Comparison of ENCODE assay signal across 17 cellular contexts in the genomic region with DNA sequence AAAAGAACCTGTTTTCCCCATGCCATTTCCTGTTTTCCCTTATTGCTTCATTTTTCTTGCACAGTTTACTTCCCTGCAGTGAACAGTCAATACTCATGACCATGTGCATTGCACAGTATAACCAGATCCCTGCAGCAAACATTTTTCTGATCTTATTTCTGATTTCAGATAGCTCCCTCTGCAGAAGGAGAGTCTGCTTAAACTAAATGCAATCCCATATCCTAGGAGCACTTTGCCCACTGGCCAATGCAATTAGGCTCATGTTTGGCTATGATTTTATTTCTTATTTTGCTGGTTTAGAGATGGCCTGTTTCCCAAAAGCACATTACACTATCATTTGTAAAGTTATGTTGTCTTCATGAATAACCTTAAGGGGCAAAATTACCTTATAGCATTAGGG.
DNase-seq lines count a peak whose midpoint lies in the region; ATAC-seq and TF ChIP-seq lines count a peak whose summit lies in the region.
"Had no signal": no experiment of that assay in that cellular context is flagged by ENCODE, and none has a peak within 500 bp of the region (broad histone marks: within the 10 kb centered on the region; RNA-seq: fewer than 3 reads in every experiment).

No MANE protein-coding gene starts in this region.

- H3K27ac ChIP-seq in cardiac muscle cell: peak overlapping the region; percentile 78
- no peak overlapping the region for H3K27ac ChIP-seq in heart left ventricle
- H3K27ac ChIP-seq in adrenal gland: no peak overlapping the region
- H3K27ac ChIP-seq: A549, GM23248 had no signal

- no peaks in the 10 kb centered on the region for H3K27me3 Mint-ChIP-seq in memory B cell
- H3K27me3 Mint-ChIP-seq: IgD-negative memory B cell had no signal

- peak overlapping the region; percentile 58 for H3K27ac Mint-ChIP-seq in memory B cell

- no peak for TF ChIP-seq POLR2A in heart left ventricle (IDR thresholded peaks at IDR 0.05)
- no peak for TF ChIP-seq POLR2A in adrenal gland (IDR thresholded peaks at IDR 0.05)

- H3K9me3 ChIP-seq in cardiac muscle cell (ENCODE audit: low read depth) (no peaks in the 10 kb centered on the region), heart left ventricle (no peaks in the 10 kb centered on the region), adrenal gland (replicated peaks in 1 of 3) (no peaks in the 10 kb centered on the region)
- H3K9me3 ChIP-seq: A549 had no signal

- H3K4me1 ChIP-seq in cardiac muscle cell (ENCODE audit: low read depth): peaks cover 23% of the 10 kb centered on the region
- peaks cover 0 to 71% (median 5%) of the 10 kb centered on the region in 12 donors for H3K4me1 ChIP-seq in heart left ventricle
- peaks cover 0 to 6% of the 10 kb centered on the region in 2 donors for H3K4me1 ChIP-seq in adrenal gland (replicated peaks in 1 of 2)

- DNase-seq in cardiac muscle cell (ENCODE audit: low read depth in 1 of 2, low spot score in 1 of 2) (no peak), heart left ventricle (no peak), memory B cell (ENCODE audit: low spot score in 2 of 2) (no peak), cerebellum (ENCODE audit: low spot score) (no peak), Kasumi-1 (lab: John Stamatoyannopoulos, UW) (no peak), adrenal gland (no peak)
- DNase-seq: DMS79, GM23248, NCI-H1436 treated with DMSO at 0.1 percent for 48 hours, NCI-H2081 treated with DMSO at 0.1 percent for 48 hours, NCI-H226, NCI-H526 treated with DMSO at 0.1 percent for 48 hours, PC-3 had no signal

- H3K4me1 Mint-ChIP-seq in memory B cell: peaks cover 32% of the 10 kb centered on the region

- no peak overlapping the region for H3K4me3 Mint-ChIP-seq in memory B cell
- H3K4me3 Mint-ChIP-seq: CD14-positive monocyte, IgD-negative memory B cell had no signal

- intact Hi-C loops in heart left ventricle (cut with DNase I) (no loop called here), adrenal gland (cut with DNase I) (no loop called here)

- H3K36me3 ChIP-seq in cardiac muscle cell (no peaks in the 10 kb centered on the region), heart left ventricle (no peaks in the 10 kb centered on the region), adrenal gland (replicated peaks in 1 of 2) (no peaks in the 10 kb centered on the region)

- H3K4me3 ChIP-seq in cardiac muscle cell (no peak overlapping the region), heart left ventricle (no peak overlapping the region), adrenal gland (no peak overlapping the region)
- H3K4me3 ChIP-seq: A549, GM23248 had no signal

- ATAC-seq in heart left ventricle (no peak), SK-N-SH treated with all-trans-retinoic acid at 6 μM for 48 hours (peak; percentile 67), memory B cell (ENCODE audit: low read depth) (no peak)
- ATAC-seq: A549, PC-3 had no signal

- no peaks in the 10 kb centered on the region for H3K27me3 ChIP-seq in cardiac muscle cell
- no peaks in the 10 kb centered on the region for H3K27me3 ChIP-seq in heart left ventricle
- H3K27me3 ChIP-seq in adrenal gland: no peaks in the 10 kb centered on the region

- H3K9me3 Mint-ChIP-seq in memory B cell: no peaks in the 10 kb centered on the region

- TF ChIP-seq CTCF in cardiac muscle cell (IDR thresholded peaks at IDR 0.05; ENCODE audit: low read depth, low read length) (no peak), heart left ventricle (IDR thresholded peaks at IDR 0.05) (no peak), adrenal gland (IDR thresholded peaks at IDR 0.05) (no peak)

- H3K36me3 Mint-ChIP-seq in memory B cell: no peaks in the 10 kb centered on the region

TF ChIP-seq in SK-N-SH treated with all-trans-retinoic acid at 6 μM for 48 hours, 23 proteins besides CTCF, POLR2A, EP300 and RAD21:
- TF ChIP-seq, protein P1, sequence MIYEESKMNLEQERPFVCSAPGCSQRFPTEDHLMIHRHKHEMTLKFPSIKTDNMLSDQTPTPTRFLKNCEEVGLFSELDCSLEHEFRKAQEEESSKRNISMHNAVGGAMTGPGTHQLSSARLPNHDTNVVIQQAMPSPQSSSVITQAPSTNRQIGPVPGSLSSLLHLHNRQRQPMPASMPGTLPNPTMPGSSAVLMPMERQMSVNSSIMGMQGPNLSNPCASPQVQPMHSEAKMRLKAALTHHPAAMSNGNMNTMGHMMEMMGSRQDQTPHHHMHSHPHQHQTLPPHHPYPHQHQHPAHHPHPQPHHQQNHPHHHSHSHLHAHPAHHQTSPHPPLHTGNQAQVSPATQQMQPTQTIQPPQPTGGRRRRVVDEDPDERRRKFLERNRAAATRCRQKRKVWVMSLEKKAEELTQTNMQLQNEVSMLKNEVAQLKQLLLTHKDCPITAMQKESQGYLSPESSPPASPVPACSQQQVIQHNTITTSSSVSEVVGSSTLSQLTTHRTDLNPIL (CRISPR knock-in tag; IDR thresholded peaks at IDR 0.05; ENCODE audit: low read depth): no peak
- no peak for TF ChIP-seq SNAI2 (CRISPR knock-in tag; IDR thresholded peaks at IDR 0.05)
- TF ChIP-seq CSDC2 (CRISPR knock-in tag; IDR thresholded peaks at IDR 0.05): no peak
